In genomic region chr3:183252973-183253363, GRCh38 we compare ENCODE assay signal across 8 cellular contexts. TPM values are rescaled to one million over a fixed set of nuclear protein-coding genes. Genes with fewer than 3 reads are reported as not detected.
DNase-seq lines count a peak whose midpoint lies in the region; ATAC-seq and TF ChIP-seq lines count a peak whose summit lies in the region.

B3GNT5 (plus strand) TSS chr3:183253253; CDS start chr3:183269799, 16,546 bp downstream.

- ATAC-seq in naive B cell (ENCODE audit: low read depth in 2 of 2), result peak; percentile 39 to 46
- no peak for ATAC-seq in GM19023 (IDR thresholded peaks at IDR 0.05; ENCODE audit: unreplicated experiment)
- no peak for ATAC-seq in GM18873 (IDR thresholded peaks at IDR 0.05; ENCODE audit: low FRiP score, unreplicated experiment)

- intact Hi-C loops in thyroid gland (cut with DNase I), result no loop called here

- H3K4me3 Mint-ChIP-seq in naive B cell, result peak within 1 kb of the TSS in 7 of 8 donors; percentile 74 to 87 (median 83)

- peak within 1 kb of the TSS; percentile 59 to 83 (median 72) for H3K4me3 ChIP-seq in BLaER1 treated with 17β-estradiol and CSF1 and Interleukin-3, amounts not matched to agents 10 nM and 100 nM
- H3K4me3 ChIP-seq in MG63, result peak within 1 kb of the TSS; percentile 62
- H3K4me3 ChIP-seq in epithelial cell of proximal tubule (ENCODE audit: low read depth, low read length), result peak within 1 kb of the TSS; percentile 94
- peak within 1 kb of the TSS; percentile 72 to 92 (median 86) for H3K4me3 ChIP-seq in thyroid gland (replicated peaks in 1 of 3)

- H3K9me3 ChIP-seq in BLaER1 treated with 17β-estradiol and CSF1 and Interleukin-3, amounts not matched to agents 10 nM and 100 nM (replicated peaks in 1 of 11), result peaks cover 0 to 15% (median 11%) of the 10 kb centered on the region in 11 experiments; a peak in 16 of 22 replicates
- H3K9me3 ChIP-seq in MG63, result no peaks in the 10 kb centered on the region
- no peaks in the 10 kb centered on the region for H3K9me3 ChIP-seq in thyroid gland

- peaks cover 30 to 71% (median 37%) of the 10 kb centered on the region in 10 experiments for H3K4me1 ChIP-seq in BLaER1 treated with 17β-estradiol and CSF1 and Interleukin-3, amounts not matched to agents 10 nM and 100 nM
- peaks cover 0 to 3% of the 10 kb centered on the region in 2 donors for H3K4me1 ChIP-seq in thyroid gland

- H3K4me1 Mint-ChIP-seq in naive B cell, result peaks cover 6 to 10% (median 6%) of the 10 kb centered on the region in 3 donors

- DNase-seq in MG63 (peak; percentile 21), epithelial cell of proximal tubule (ENCODE audit: low read depth) (no peak), naive B cell (no peak), thyroid gland (peak; percentile 84)
- peak; percentile 13 to 49 for DNase-seq in activated CD4-positive, alpha-beta T cell treated with anti-CD3 and anti-CD28 coated beads, Interleukin-2, amount 50 U/mL, for 24 hours (ENCODE audit: low read depth in 1 of 2, low spot score in 1 of 2)

- H3K27ac ChIP-seq in BLaER1 treated with 17β-estradiol and CSF1 and Interleukin-3, amounts not matched to agents 10 nM and 100 nM, result peak within 1 kb of the TSS; percentile 76 to 94 (median 90)
- peak within 1 kb of the TSS; percentile 83 to 92 (median 90) for H3K27ac ChIP-seq in thyroid gland

- peak within 1 kb of the TSS; percentile 90 to 99 (median 94) for H3K4me2 ChIP-seq in BLaER1 treated with 17β-estradiol and CSF1 and Interleukin-3, amounts not matched to agents 10 nM and 100 nM

- TF ChIP-seq POLR2A in thyroid gland (IDR thresholded peaks at IDR 0.05), result peak in 1 of 2 donors; percentile 30

- peak within 1 kb of the TSS in 2 of 6 donors; percentile 39 to 73 for H3K27ac Mint-ChIP-seq in naive B cell

- peaks cover 0 to 7% (median 0%) of the 10 kb centered on the region in 11 experiments; a peak in 4 of 22 replicates for H3K36me3 ChIP-seq in BLaER1 treated with 17β-estradiol and CSF1 and Interleukin-3, amounts not matched to agents 10 nM and 100 nM
- H3K36me3 ChIP-seq in MG63, result no peaks in the 10 kb centered on the region
- H3K36me3 ChIP-seq in thyroid gland, result no peaks in the 10 kb centered on the region

- H3K9ac ChIP-seq in BLaER1 treated with 17β-estradiol and CSF1 and Interleukin-3, amounts not matched to agents 10 nM and 100 nM, result peak within 1 kb of the TSS; percentile 80 to 98 (median 88)

- 0 to 1% methylated on average over 8 to 21 of the region's 35 CpGs for WGBS in thyroid gland, 2 donors

- H3K36me3 Mint-ChIP-seq in naive B cell, result no peaks in the 10 kb centered on the region

- TF ChIP-seq CTCF in epithelial cell of proximal tubule (conservative IDR thresholded peaks at IDR 0.05; ENCODE audit: low read depth, low read length) (no peak), thyroid gland (IDR thresholded peaks at IDR 0.05) (no peak)

- H3K9me3 Mint-ChIP-seq in naive B cell, result peaks cover 0 to 8% (median 0%) of the 10 kb centered on the region in 7 donors

- peaks cover 29 to 78% (median 74%) of the 10 kb centered on the region in 11 experiments for H3K27me3 ChIP-seq in BLaER1 treated with 17β-estradiol and CSF1 and Interleukin-3, amounts not matched to agents 10 nM and 100 nM
- H3K27me3 ChIP-seq in MG63, result peaks cover 1% of the 10 kb centered on the region
- H3K27me3 ChIP-seq in thyroid gland, result no peaks in the 10 kb centered on the region

- peaks cover 0 to 13% (median 0%) of the 10 kb centered on the region in 11 experiments; a peak in 3 of 22 replicates for H4K20me1 ChIP-seq in BLaER1 treated with 17β-estradiol and CSF1 and Interleukin-3, amounts not matched to agents 10 nM and 100 nM

- peaks cover 40 to 55% (median 46%) of the 10 kb centered on the region in 3 donors for H3K27me3 Mint-ChIP-seq in naive B cell

RNA-seq across cellular contexts. Expression of gene B3GNT5, which starts in this region (rescaled TPM):
- total RNA-seq in MG63 (2014; rRNA removed; shearing (Covaris generic); ENCODE audit: low replicate concordance), result 0.36 and 5.4 TPM in 2 replicates
- total RNA-seq in epithelial cell of proximal tubule (17.2 and 23.0 TPM in 2 replicates), thyroid gland (10 to 100 TPM in 1 of 4 donors, 1 to 10 TPM in 3; 5.2 to 10.6 (median 7.1) TPM)
- under 1 TPM in 2 of 6 donors, not detected in 4; 0.17 to 0.41 TPM for polyA plus RNA-seq in naive B cell (ENCODE audit: low read depth in 6 of 6)

Comparison
In these comparisons a context has a peak if more than half of its experiments do, and no peak if none do; other contexts are left out.
1. Peak in ATAC-seq in naive B cell; RNA of the gene not detected or under 1 TPM.
2. DNase-seq: peak in MG63 (single experiment), activated CD4-positive, alpha-beta T cell treated with anti-CD3 and anti-CD28 coated beads, Interleukin-2, amount 50 U/mL, for 24 hours (2 of 2) and thyroid gland (2 of 2); none in epithelial cell of proximal tubule (single experiment) and naive B cell (single experiment).
3. Peak in every context shown above with its lines, with median percentiles within 50 percentile points of each other: H3K4me3 ChIP-seq.